ENCODE assay signal across 20 cellular contexts in genomic region chrX:13285229-13285628, GRCh38. TPM values are rescaled to one million over a fixed set of nuclear protein-coding genes. Genes with fewer than 3 reads are reported as not detected.
DNase-seq lines count a peak whose midpoint lies in the region; ATAC-seq and TF ChIP-seq lines count a peak whose summit lies in the region.
"Had no signal": no experiment of that assay in that cellular context is flagged by ENCODE, and none has a peak within 500 bp of the region (broad histone marks: within the 10 kb centered on the region; RNA-seq: fewer than 3 reads in every experiment).

No MANE protein-coding gene starts in this region.

- H3K9ac ChIP-seq in BLaER1 (no peak overlapping the region), neural progenitor cell (no peak overlapping the region)

- H3K27me3 ChIP-seq in BLaER1 (0 out of 2 replicates have a peak, but pooled peaks cover 4% of the 10 kb centered on the region), neural progenitor cell (no peaks in the 10 kb centered on the region)

- intact Hi-C loops in head of caudate nucleus (cut with DNase I), result no loop called here

- DNase-seq in HFFc6 (no peak), chondrocyte (ENCODE audit: low spot score) (no peak), neural progenitor cell (ENCODE audit: low spot score) (no peak), NCI-H2107 treated with DMSO at 0.1 percent for 48 hours (lab: John Stamatoyannopoulos, UW; ENCODE audit: unreplicated experiment) (no peak), head of caudate nucleus (no peak)
- DNase-seq: CD4-positive, alpha-beta memory T cell; NCI-H1048; NCI-H146; NCI-H2107; NCI-H345; NCI-H526 treated with DMSO at 0.1 percent for 48 hours; NK-92 treated with Interleukin-12 subunit alpha and Interleukin-12 subunit beta, amount 100 ng/mL, for 24 hours had no signal

- H3K9me3 Mint-ChIP-seq in HFFc6, result no peaks in the 10 kb centered on the region; the same call in 1 of the 2 replicates
- H3K9me3 Mint-ChIP-seq in chondrocyte (ENCODE audit: low read depth), result peaks cover 10% of the 10 kb centered on the region
- H3K9me3 Mint-ChIP-seq in neural progenitor cell, result peaks cover 29% of the 10 kb centered on the region

- H3K4me3 ChIP-seq in BLaER1 (peak overlapping the region; percentile 34; the same call in 1 of the 2 replicates), neural progenitor cell (no peak overlapping the region)
- H3K4me3 ChIP-seq: HAP-1 had no signal

- H3K27ac Mint-ChIP-seq in HFFc6 (peak overlapping the region; percentile 49), chondrocyte (ENCODE audit: unreplicated experiment) (peak overlapping the region; percentile 42), neural progenitor cell (no peak overlapping the region)
- H3K27ac Mint-ChIP-seq: B cell; CD4-positive, alpha-beta memory T cell had no signal

- H3K27ac ChIP-seq in BLaER1 (no peak overlapping the region), neural progenitor cell (peak overlapping the region; percentile 26)
- H3K27ac ChIP-seq: RWPE1 had no signal

- H3K4me1 Mint-ChIP-seq in HFFc6 (ENCODE audit: low read depth), result peaks cover 67% of the 10 kb centered on the region
- H3K4me1 Mint-ChIP-seq in chondrocyte (ENCODE audit: low read depth), result peaks cover 48% of the 10 kb centered on the region
- peaks cover 24% of the 10 kb centered on the region for H3K4me1 Mint-ChIP-seq in neural progenitor cell
- H3K4me1 Mint-ChIP-seq: CD4-positive, alpha-beta memory T cell had no signal

- peaks cover 42% of the 10 kb centered on the region for H3F3A ChIP-seq in neural progenitor cell (ENCODE audit: low read depth)

- TF ChIP-seq CTCF in HFFc6 (IDR thresholded peaks at IDR 0.05), result no peak
- no peak for TF ChIP-seq CTCF in chondrocyte (IDR thresholded peaks at IDR 0.05)
- no peak for TF ChIP-seq CTCF in neural progenitor cell (IDR thresholded peaks at IDR 0.05)

- peaks cover 7% of the 10 kb centered on the region for H3K4me1 ChIP-seq in BLaER1
- H3K4me1 ChIP-seq in neural progenitor cell, result peaks cover 35% of the 10 kb centered on the region

- H3K36me3 Mint-ChIP-seq in HFFc6 (ENCODE audit: low read depth), result peaks cover 6% of the 10 kb centered on the region; the same call in 1 of the 2 replicates
- H3K36me3 Mint-ChIP-seq in chondrocyte (ENCODE audit: low read depth), result no peaks in the 10 kb centered on the region
- peaks cover 7% of the 10 kb centered on the region for H3K36me3 Mint-ChIP-seq in neural progenitor cell

- H3K36me3 ChIP-seq in BLaER1, result no peaks in the 10 kb centered on the region
- H3K36me3 ChIP-seq in neural progenitor cell, result no peaks in the 10 kb centered on the region
- H3K36me3 ChIP-seq: HAP-1 had no signal

- H2AFZ ChIP-seq in neural progenitor cell (replicated peaks), result peak overlapping the region; percentile 56

- H3K79me2 ChIP-seq in neural progenitor cell (ENCODE audit: low read depth), result no peaks in the 10 kb centered on the region

- no peak for ATAC-seq in GM21737 (IDR thresholded peaks at IDR 0.05; ENCODE audit: unreplicated experiment)

- H3K4me3 Mint-ChIP-seq in HFFc6 (no peak overlapping the region), chondrocyte (ENCODE audit: unreplicated experiment) (no peak overlapping the region), neural progenitor cell (no peak overlapping the region)
- H3K4me3 Mint-ChIP-seq: B cell; CD4-positive, alpha-beta memory T cell had no signal

- H3K27me3 Mint-ChIP-seq in HFFc6 (ENCODE audit: insufficient read depth) (no peaks in the 10 kb centered on the region), chondrocyte (ENCODE audit: low read depth) (no peaks in the 10 kb centered on the region), neural progenitor cell (ENCODE audit: insufficient read depth, low read depth) (peaks cover 4% of the 10 kb centered on the region)
- H3K27me3 Mint-ChIP-seq: B cell; CD4-positive, alpha-beta memory T cell had no signal

- H3K9me3 ChIP-seq in BLaER1, result peaks cover 38% of the 10 kb centered on the region
- no peaks in the 10 kb centered on the region for H3K9me3 ChIP-seq in neural progenitor cell (ENCODE audit: low read depth)

- H4K20me1 ChIP-seq in BLaER1 (no peaks in the 10 kb centered on the region), neural progenitor cell (ENCODE audit: low read depth) (no peaks in the 10 kb centered on the region)

- H3K4me2 ChIP-seq in BLaER1, result no peak overlapping the region
- H3K4me2 ChIP-seq in neural progenitor cell, result no peak overlapping the region

RNA-seq across cellular contexts. Expression of gene ATXN3L, which starts 34.6 kb away (rescaled TPM):
- total RNA-seq in HFFc6 (2021; fragmentation: NEBNext Ultra II Directional; extraction: Animal tissue kit (Norgen Biotek cat#: 25700)), result not detected
- total RNA-seq in chondrocyte (not detected in 3 replicates), neural progenitor cell (ENCODE audit: low replicate concordance) (not detected in 2 replicates)
- total RNA-seq: B cell; CD4-positive, alpha-beta memory T cell; Daoy; HT-29; SK-MEL-5 had no signal
